18 cellular contexts compared by ENCODE assay signal in genomic region chr13:113562866-113563265, GRCh38. TPM values are rescaled to one million over a fixed set of nuclear protein-coding genes. Genes with fewer than 3 reads are reported as not detected.
DNase-seq lines count a peak whose midpoint lies in the region; ATAC-seq and TF ChIP-seq lines count a peak whose summit lies in the region.
"Had no signal": no experiment of that assay in that cellular context is flagged by ENCODE, and none has a peak within 500 bp of the region (broad histone marks: within the 10 kb centered on the region; RNA-seq: fewer than 3 reads in every experiment).

No MANE protein-coding gene starts in this region.

- WGBS in IMR-90 (ENCODE audit: extremely low coverage in 2 of 2, insufficient read length in 1 of 2), 2 experiments = 64% methylated on average over 4 of the region's 9 CpGs; no CpG with 5 or more reads in 1 of the 2 experiments

- no peak overlapping the region for H4K91ac ChIP-seq in IMR-90 (ENCODE audit: insufficient read depth, low read depth, low read length)

- no peaks in the 10 kb centered on the region for H3K79me1 ChIP-seq in IMR-90 (ENCODE audit: low read depth in 1 of 2, low read length in 2 of 2)

- no peak overlapping the region for H4K5ac ChIP-seq in IMR-90 (ENCODE audit: low read depth, low read length)

- H3K9ac ChIP-seq in IMR-90 (ENCODE audit: low read depth, low read length) = no peak overlapping the region
- no peak overlapping the region for H3K9ac ChIP-seq in skeletal muscle satellite cell (ENCODE audit: low read depth, low read length)

- H2BK20ac ChIP-seq in IMR-90 (ENCODE audit: low read depth, low read length) = no peak overlapping the region

- H3K4me3 ChIP-seq in IMR-90 (ENCODE audit: insufficient read depth, low read depth, low read length) (no peak overlapping the region), skeletal muscle satellite cell (ENCODE audit: low read length) (no peak overlapping the region)
- H3K4me3 ChIP-seq: left ventricle myocardium inferior, MG63, SK-N-MC, tibial nerve had no signal

- H3K27ac Mint-ChIP-seq in activated CD8-positive, alpha-beta memory T cell treated with anti-CD3 and anti-CD28 coated beads, Interleukin-2, amount 10 ng/mL, durations not matched to agents 7 days and 5 days = no peak overlapping the region
- H3K27ac Mint-ChIP-seq in stimulated activated naive CD8-positive, alpha-beta T cell treated with anti-CD3 and anti-CD28 coated beads, Interleukin-15, amount 100 ng/mL, for 72 hours = no peak overlapping the region
- H3K27ac Mint-ChIP-seq: stimulated activated naive CD8-positive, alpha-beta T cell treated with anti-CD3 and anti-CD28 coated beads, Interleukin-15, Interleukin-2, amounts not matched to agents 100 ng/mL and 50 ng/mL, for 24 hours; T-helper 2 cell treated with Interferon-gamma antibody and Interleukin-4, amounts not matched to agents 5 μg/mL and 100 μg/mL, for 36 hours had no signal

- TF ChIP-seq RAD21 in IMR-90 (IDR thresholded peaks at IDR 0.05; ENCODE audit: low read length) = no peak

- no peaks in the 10 kb centered on the region for H3K9me3 Mint-ChIP-seq in activated CD8-positive, alpha-beta memory T cell treated with anti-CD3 and anti-CD28 coated beads, Interleukin-2, amount 10 ng/mL, durations not matched to agents 7 days and 5 days (ENCODE audit: low read depth)
- no peaks in the 10 kb centered on the region for H3K9me3 Mint-ChIP-seq in stimulated activated naive CD8-positive, alpha-beta T cell treated with anti-CD3 and anti-CD28 coated beads, Interleukin-15, amount 100 ng/mL, for 72 hours
- H3K9me3 Mint-ChIP-seq: stimulated activated naive CD8-positive, alpha-beta T cell treated with anti-CD3 and anti-CD28 coated beads, Interleukin-15, Interleukin-2, amounts not matched to agents 100 ng/mL and 50 ng/mL, for 24 hours; T-helper 2 cell treated with Interferon-gamma antibody and Interleukin-4, amounts not matched to agents 5 μg/mL and 100 μg/mL, for 36 hours had no signal

- no peak overlapping the region for H2BK5ac ChIP-seq in IMR-90 (ENCODE audit: low read depth, low read length, poor library complexity, severe bottlenecking)

- ATAC-seq in IMR-90 (ENCODE audit: low read depth) (peak; percentile 4), GM18511 (IDR thresholded peaks at IDR 0.05; ENCODE audit: unreplicated experiment) (no peak)
- ATAC-seq in activated CD8-positive, alpha-beta memory T cell treated with anti-CD3 and anti-CD28 coated beads, Interleukin-2, amount 10 ng/mL, durations not matched to agents 7 days and 5 days = no peak
- no peak for ATAC-seq in stimulated activated naive CD8-positive, alpha-beta T cell treated with anti-CD3 and anti-CD28 coated beads, Interleukin-15, amount 100 ng/mL, for 72 hours

- peak overlapping the region; percentile 82 for H2AFZ ChIP-seq in IMR-90 (replicated peaks; ENCODE audit: low read length, poor library complexity)

- no peak overlapping the region for H2BK120ac ChIP-seq in IMR-90 (ENCODE audit: low read depth, low read length)

- TF ChIP-seq POLR2A in IMR-90 (IDR thresholded peaks at IDR 0.05; ENCODE audit: low read depth, low read length) = no peak

- BruUV-seq in IMR-90 (replicated peaks; lab: Mats Ljungman, UMichigan) = no TSS peak

- H3K14ac ChIP-seq in IMR-90 (replicated peaks; ENCODE audit: low read depth, low read length) = no peak overlapping the region

- no peaks in the 10 kb centered on the region for H3K36me3 ChIP-seq in IMR-90 (ENCODE audit: control insufficient read depth, insufficient read depth, low read length)
- H3K36me3 ChIP-seq in skeletal muscle satellite cell (ENCODE audit: insufficient read depth, low read length) = no peaks in the 10 kb centered on the region
- H3K36me3 ChIP-seq: left ventricle myocardium inferior, MG63, neutrophil, tibial nerve, WERI-Rb-1 had no signal

- CTCF ChIA-PET in IMR-90 (lab: Yijun Ruan, JAX) = interaction anchor here (0.6 to 1.0 kb wide), 3 partner anchors 17 to 103 kb away, joined by 3 to 4 read pairs (median 3); no protein-coding TSS in a partner anchor
- CTCF ChIA-PET in activated CD8-positive, alpha-beta memory T cell treated with anti-CD3 and anti-CD28 coated beads, Interleukin-2, amount 10 ng/mL, durations not matched to agents 7 days and 5 days (lab: Charles Lee) = interaction anchor here (0.9 to 2.3 kb wide), 11 partner anchors 14 to 624 kb away, joined by 3 to 9 read pairs (median 3); no protein-coding TSS in a partner anchor

- no peak for TF ChIP-seq CTCF in IMR-90 (conservative IDR thresholded peaks at IDR 0.05; ENCODE audit: low read depth, low read length)

- H3K9me3 ChIP-seq in IMR-90 (ENCODE audit: control insufficient read depth, insufficient read depth, low read length) = no peaks in the 10 kb centered on the region
- H3K9me3 ChIP-seq in skeletal muscle satellite cell (replicated peaks; ENCODE audit: low read length) = no peaks in the 10 kb centered on the region
- H3K9me3 ChIP-seq: left ventricle myocardium inferior, MG63, neutrophil, tibial nerve had no signal

- H3K9me1 ChIP-seq in IMR-90 (ENCODE audit: insufficient read depth, low read length) = no peaks in the 10 kb centered on the region

- H4K20me1 ChIP-seq in IMR-90 (ENCODE audit: insufficient read depth, low read length) = no peaks in the 10 kb centered on the region

- H3K4me1 ChIP-seq in IMR-90 (ENCODE audit: control insufficient read depth, insufficient read depth, low read length) (no peaks in the 10 kb centered on the region), skeletal muscle satellite cell (ENCODE audit: control insufficient read depth, insufficient read depth, low read length) (peaks cover 4% of the 10 kb centered on the region)

- peaks cover 1% of the 10 kb centered on the region for H3K4me1 Mint-ChIP-seq in activated CD8-positive, alpha-beta memory T cell treated with anti-CD3 and anti-CD28 coated beads, Interleukin-2, amount 10 ng/mL, durations not matched to agents 7 days and 5 days
- no peaks in the 10 kb centered on the region for H3K4me1 Mint-ChIP-seq in stimulated activated naive CD8-positive, alpha-beta T cell treated with anti-CD3 and anti-CD28 coated beads, Interleukin-15, amount 100 ng/mL, for 72 hours

- H3K4me3 Mint-ChIP-seq in activated CD8-positive, alpha-beta memory T cell treated with anti-CD3 and anti-CD28 coated beads, Interleukin-2, amount 10 ng/mL, durations not matched to agents 7 days and 5 days = no peak overlapping the region
- H3K4me3 Mint-ChIP-seq in stimulated activated naive CD8-positive, alpha-beta T cell treated with anti-CD3 and anti-CD28 coated beads, Interleukin-15, amount 100 ng/mL, for 72 hours = no peak overlapping the region
- H3K4me3 Mint-ChIP-seq: CD14-positive monocyte; stimulated activated naive CD8-positive, alpha-beta T cell treated with anti-CD3 and anti-CD28 coated beads, Interleukin-15, Interleukin-2, amounts not matched to agents 100 ng/mL and 50 ng/mL, for 24 hours; T-helper 2 cell treated with Interferon-gamma antibody and Interleukin-4, amounts not matched to agents 5 μg/mL and 100 μg/mL, for 36 hours had no signal

- no peak overlapping the region for H2AK5ac ChIP-seq in IMR-90 (ENCODE audit: low read depth, low read length)

- peaks cover 18% of the 10 kb centered on the region for H3K27me3 ChIP-seq in IMR-90 (ENCODE audit: control insufficient read depth, insufficient read depth, low read length)
- no peaks in the 10 kb centered on the region for H3K27me3 ChIP-seq in skeletal muscle satellite cell (ENCODE audit: control insufficient read depth, insufficient read depth, low read length)

- no peak overlapping the region for H4K8ac ChIP-seq in IMR-90 (ENCODE audit: low read depth in 2 of 2, low read length in 2 of 2)

- dilution Hi-C loops in IMR-90 (cut with HindIII; ENCODE audit: low sequenced_read_pairs, unreplicated experiment) = no loop called here

- POLR2A ChIA-PET in IMR-90 (lab: Charles Lee; ENCODE audit: unreplicated experiment) = no interaction called here

- in situ Hi-C loops in IMR-90 (cut with MboI; ENCODE audit: low sequenced_read_pairs) = no loop called here

- DNase-seq in IMR-90 = no peak
- DNase-seq in activated CD8-positive, alpha-beta memory T cell treated with anti-CD3 and anti-CD28 coated beads, Interleukin-2, amount 10 ng/mL, durations not matched to agents 7 days and 5 days = peak; percentile 33
- peak; percentile 34 for DNase-seq in left kidney (ENCODE audit: low read depth, low spot score)
- no peak for DNase-seq in mucosa of gallbladder (ENCODE audit: low spot score)
- no peak for DNase-seq in stimulated activated naive CD8-positive, alpha-beta T cell treated with anti-CD3 and anti-CD28 coated beads, Interleukin-15, amount 100 ng/mL, for 72 hours
- DNase-seq: GOT3, NCI-H524 treated with DMSO at 0.1 percent for 48 hours had no signal

- peaks cover 13% of the 10 kb centered on the region for H3K27me3 Mint-ChIP-seq in activated CD8-positive, alpha-beta memory T cell treated with anti-CD3 and anti-CD28 coated beads, Interleukin-2, amount 10 ng/mL, durations not matched to agents 7 days and 5 days
- peaks cover 14% of the 10 kb centered on the region for H3K27me3 Mint-ChIP-seq in stimulated activated naive CD8-positive, alpha-beta T cell treated with anti-CD3 and anti-CD28 coated beads, Interleukin-15, amount 100 ng/mL, for 72 hours

- no peak overlapping the region for H2BK15ac ChIP-seq in IMR-90 (ENCODE audit: low read depth, low read length)

- intact Hi-C loops in IMR-90 (cut with micrococcal nuclease) = loop anchor here (1.0 to 2.0 kb wide), 2 partner anchors 105 to 288 kb away; no protein-coding TSS in a partner anchor

- H3K4me2 ChIP-seq in IMR-90 (ENCODE audit: low read depth, low read length) (no peak overlapping the region), skeletal muscle satellite cell (ENCODE audit: low read length) (peak overlapping the region; percentile 34)

- H3K36me3 Mint-ChIP-seq in activated CD8-positive, alpha-beta memory T cell treated with anti-CD3 and anti-CD28 coated beads, Interleukin-2, amount 10 ng/mL, durations not matched to agents 7 days and 5 days = no peaks in the 10 kb centered on the region
- H3K36me3 Mint-ChIP-seq: CD14-positive monocyte had no signal

- H3K18ac ChIP-seq in IMR-90 (ENCODE audit: low read depth, low read length) = no peak overlapping the region

- no peak overlapping the region for H2AK9ac ChIP-seq in IMR-90 (replicated peaks; ENCODE audit: low read depth, low read length, poor library complexity)

- 0 out of 2 replicates have a peak overlapping the region, but pooled peaks have one; percentile 32 for H3K23ac ChIP-seq in IMR-90 (ENCODE audit: low read depth, low read length)

- no peak overlapping the region for H3K27ac ChIP-seq in IMR-90 (ENCODE audit: insufficient read depth, low read length)
- H3K27ac ChIP-seq: left ventricle myocardium inferior, neutrophil, SK-N-MC, tibial nerve, WERI-Rb-1 had no signal

- H3K4ac ChIP-seq in IMR-90 (ENCODE audit: low read depth, low read length) = no peak overlapping the region

- H3K56ac ChIP-seq in IMR-90 (ENCODE audit: extremely low read depth, insufficient read depth, low read length) = no peak overlapping the region

RNA-seq across cellular contexts. Expression of gene TFDP1, which starts 21.7 kb away (rescaled TPM):
- total RNA-seq in IMR-90 (2012; rRNA removed) (59.2 and 59.3 TPM in 2 replicates), mucosa of gallbladder (53.4 TPM)
- polyA plus RNA-seq in IMR-90 (2012; rRNA removed) = 97.0 and 97.8 TPM in 2 replicates
- polyA plus RNA-seq in IMR-90 (2012; cell fraction: cytosol; rRNA removed) = 50.0 and 55.8 TPM in 2 replicates
- 54.6 and 91.2 TPM in 2 replicates for polyA plus RNA-seq in IMR-90 (2012; cell fraction: nucleus; rRNA removed; ENCODE audit: low replicate concordance)
- 100 to 1,000 TPM; 168 to 175 TPM for total RNA-seq in activated CD8-positive, alpha-beta memory T cell treated with anti-CD3 and anti-CD28 coated beads, Interleukin-2, amount 10 ng/mL, durations not matched to agents 7 days and 5 days
- 65.7 and 74.5 TPM in 2 replicates for total RNA-seq in skeletal muscle satellite cell (2012; rRNA removed)

Comparison
In these comparisons a context has a peak if more than half of its experiments do, and no peak if none do; other contexts are left out.
1. DNase-seq: peak in activated CD8-positive, alpha-beta memory T cell treated with anti-CD3 and anti-CD28 coated beads, Interleukin-2, amount 10 ng/mL, durations not matched to agents 7 days and 5 days (single experiment) and left kidney (single experiment); none in IMR-90 (single experiment), mucosa of gallbladder (single experiment) and stimulated activated naive CD8-positive, alpha-beta T cell treated with anti-CD3 and anti-CD28 coated beads, Interleukin-15, amount 100 ng/mL, for 72 hours (0 of 2).